16 cellular contexts compared by ENCODE assay signal in genomic region chr17:36727577-36727976, GRCh38.
DNase-seq lines count a peak whose midpoint lies in the region; ATAC-seq and TF ChIP-seq lines count a peak whose summit lies in the region.
"Had no signal": no experiment of that assay in that cellular context is flagged by ENCODE, and none has a peak within 500 bp of the region (broad histone marks: within the 10 kb centered on the region; RNA-seq: fewer than 3 reads in every experiment).

No MANE protein-coding gene starts in this region.

- no peak for DNase-seq in activated T-cell treated with anti-CD3 and anti-CD28 coated beads, Interleukin-2, amount 50 U/mL, for 4 hours
- no peak for DNase-seq in activated T-cell treated with anti-CD3 and anti-CD28 coated beads, Interleukin-2, amount 50 U/mL, for 1 hour
- DNase-seq in activated naive CD8-positive, alpha-beta T cell treated with anti-CD3 and anti-CD28 coated beads for 36 hours, result no peak
- no peak for DNase-seq in neuronal stem cell (ENCODE audit: low spot score)
- no peak for DNase-seq in NK-92 (lab: John Stamatoyannopoulos, UW; ENCODE audit: unreplicated experiment)
- DNase-seq in HFFc6, result no peak
- DNase-seq: brain microvascular endothelial cell, COR-L47, cortex of kidney, foreskin keratinocyte, PC-9, sigmoid colon, WERI-Rb-1 had no signal

- H4K91ac ChIP-seq in neuronal stem cell (ENCODE audit: low read depth, low read length, poor library complexity), result no peak overlapping the region

- H2AK5ac ChIP-seq in neuronal stem cell (ENCODE audit: low read depth, low read length), result peak overlapping the region; percentile 67

- no peak overlapping the region for H3K4me3 ChIP-seq in HEK293 (ENCODE audit: low read depth, low read length)
- H3K4me3 ChIP-seq in neuronal stem cell (ENCODE audit: low read length in 2 of 2), result no peak overlapping the region
- H3K4me3 ChIP-seq: PC-9, sigmoid colon, suprapubic skin had no signal

- H3K36me3 Mint-ChIP-seq in activated T-cell treated with anti-CD3 and anti-CD28 coated beads, Interleukin-2, amount 50 U/mL, for 4 hours (ENCODE audit: insufficient read depth), result no peaks in the 10 kb centered on the region
- H3K36me3 Mint-ChIP-seq in activated naive CD8-positive, alpha-beta T cell treated with anti-CD3 and anti-CD28 coated beads for 36 hours, result no peaks in the 10 kb centered on the region
- H3K36me3 Mint-ChIP-seq in HFFc6 (ENCODE audit: low read depth), result no peaks in the 10 kb centered on the region

- H3K27me3 ChIP-seq in neuronal stem cell (ENCODE audit: control insufficient read depth in 3 of 3, insufficient read depth in 3 of 3, low read depth in 1 of 3, low read length in 3 of 3), result peaks cover 0 to 70% (median 0%) of the 10 kb centered on the region in 3 experiments

- peak overlapping the region; percentile 45 for H3K4me3 Mint-ChIP-seq in activated T-cell treated with anti-CD3 and anti-CD28 coated beads, Interleukin-2, amount 50 U/mL, for 4 hours
- H3K4me3 Mint-ChIP-seq in activated naive CD8-positive, alpha-beta T cell treated with anti-CD3 and anti-CD28 coated beads for 36 hours, result peak overlapping the region; percentile 35
- H3K4me3 Mint-ChIP-seq in HFFc6, result no peak overlapping the region

- CTCF ChIA-PET in HEK293 (lab: Yijun Ruan, JAX), result interaction anchor here (0.8 to 2.1 kb wide), 2 partner anchors 10 to 28 kb away, joined by 3 to 6 read pairs; no protein-coding TSS in a partner anchor

- H2BK15ac ChIP-seq in neuronal stem cell (ENCODE audit: low read length), result no peak overlapping the region

- TF ChIP-seq CTCF in HEK293 (tag by site-specific recombination; IDR thresholded peaks at IDR 0.05) (no peak), HFFc6 (IDR thresholded peaks at IDR 0.05) (no peak)

- no peak overlapping the region for H2BK120ac ChIP-seq in neuronal stem cell (ENCODE audit: low read depth, low read length)

- no peak overlapping the region for H4K8ac ChIP-seq in neuronal stem cell (ENCODE audit: low read depth, low read length)

- H3K18ac ChIP-seq in neuronal stem cell (ENCODE audit: low read length), result peak overlapping the region; percentile 79

- peaks cover 12% of the 10 kb centered on the region for H3K27me3 Mint-ChIP-seq in activated T-cell treated with anti-CD3 and anti-CD28 coated beads, Interleukin-2, amount 50 U/mL, for 4 hours (ENCODE audit: low read depth)
- no peaks in the 10 kb centered on the region for H3K27me3 Mint-ChIP-seq in activated naive CD8-positive, alpha-beta T cell treated with anti-CD3 and anti-CD28 coated beads for 36 hours
- peaks cover 42% of the 10 kb centered on the region for H3K27me3 Mint-ChIP-seq in HFFc6 (ENCODE audit: insufficient read depth)

- H2AFZ ChIP-seq in neuronal stem cell (ENCODE audit: low read length), result peak overlapping the region; percentile 37
- H2AFZ ChIP-seq: PC-9 had no signal

- H3K4ac ChIP-seq in neuronal stem cell (ENCODE audit: low read length), result no peak overlapping the region

- H3K79me1 ChIP-seq in neuronal stem cell (ENCODE audit: low read depth, low read length), result no peaks in the 10 kb centered on the region

- H3K4me1 ChIP-seq in HEK293 (ENCODE audit: control insufficient read depth, insufficient read depth, low read length) (peaks cover 9% of the 10 kb centered on the region), neuronal stem cell (ENCODE audit: control insufficient read depth in 2 of 2, insufficient read depth in 1 of 2, low read depth in 1 of 2, low read length in 2 of 2) (peaks cover 12 to 53% of the 10 kb centered on the region in 2 donors)
- H3K4me1 ChIP-seq: foreskin keratinocyte had no signal

- no peak overlapping the region for H3K14ac ChIP-seq in neuronal stem cell (ENCODE audit: low read length)

- POLR2A ChIA-PET in HEK293 (lab: Yijun Ruan, JAX), result no interaction called here

- no peak overlapping the region for H3K27ac ChIP-seq in HEK293 (ENCODE audit: extremely low read depth, low read depth, low read length)
- no peak overlapping the region for H3K27ac ChIP-seq in neuronal stem cell (replicated peaks; ENCODE audit: low read length)
- H3K27ac ChIP-seq: brain microvascular endothelial cell, foreskin keratinocyte, PC-9, sigmoid colon, suprapubic skin, WERI-Rb-1 had no signal

- H3K4me2 ChIP-seq in neuronal stem cell (ENCODE audit: insufficient read depth, low read length, poor library complexity, severe bottlenecking), result no peak overlapping the region
- H3K4me2 ChIP-seq: PC-9 had no signal

- no peak for ATAC-seq in activated T-cell treated with anti-CD3 and anti-CD28 coated beads, Interleukin-2, amount 50 U/mL, for 4 hours
- ATAC-seq in HG03378 (IDR thresholded peaks at IDR 0.05; ENCODE audit: unreplicated experiment), result no peak
- ATAC-seq: foreskin keratinocyte had no signal

- H2BK5ac ChIP-seq in neuronal stem cell (ENCODE audit: low read length), result no peak overlapping the region

- H3K36me3 ChIP-seq in HEK293 (ENCODE audit: control insufficient read depth in 2 of 2, insufficient read depth in 1 of 2, low read length in 2 of 2) (no peaks in the 10 kb centered on the region), neuronal stem cell (replicated peaks in 1 of 2; ENCODE audit: control insufficient read depth in 2 of 2, insufficient read depth in 2 of 2, low read length in 2 of 2) (no peaks in the 10 kb centered on the region)
- H3K36me3 ChIP-seq: brain microvascular endothelial cell, sigmoid colon, suprapubic skin, WERI-Rb-1 had no signal

- H3K23ac ChIP-seq in neuronal stem cell (ENCODE audit: low read depth, low read length, poor library complexity), result no peak overlapping the region

- H3K9ac ChIP-seq in neuronal stem cell (ENCODE audit: low read depth, low read length, poor library complexity), result no peak overlapping the region

- H3K9me3 ChIP-seq in HEK293 (ENCODE audit: control insufficient read depth, insufficient read depth, low read depth, low read length), result no peaks in the 10 kb centered on the region
- no peaks in the 10 kb centered on the region for H3K9me3 ChIP-seq in neuronal stem cell (replicated peaks in 1 of 2; ENCODE audit: control insufficient read depth in 2 of 2, insufficient read depth in 1 of 2, low read depth in 1 of 2, low read length in 2 of 2)
- H3K9me3 ChIP-seq: sigmoid colon, suprapubic skin had no signal

- H3K27ac Mint-ChIP-seq in activated naive CD8-positive, alpha-beta T cell treated with anti-CD3 and anti-CD28 coated beads for 36 hours, result peak overlapping the region; percentile 53
- H3K27ac Mint-ChIP-seq in HFFc6, result no peak overlapping the region

- peaks cover 56% of the 10 kb centered on the region for H3K4me1 Mint-ChIP-seq in activated T-cell treated with anti-CD3 and anti-CD28 coated beads, Interleukin-2, amount 50 U/mL, for 4 hours (ENCODE audit: low read depth)
- H3K4me1 Mint-ChIP-seq in activated naive CD8-positive, alpha-beta T cell treated with anti-CD3 and anti-CD28 coated beads for 36 hours, result peaks cover 45% of the 10 kb centered on the region
- no peaks in the 10 kb centered on the region for H3K4me1 Mint-ChIP-seq in HFFc6 (ENCODE audit: low read depth)

- WGBS in neuronal stem cell (ENCODE audit: extremely low coverage in 2 of 2, insufficient read length in 2 of 2, insufficient replicate concordance in 1 of 2), 2 donors, result no CpG with 5 or more reads among the region's 4 CpGs

- H2BK12ac ChIP-seq in neuronal stem cell (ENCODE audit: low read length), result no peak overlapping the region

- no peaks in the 10 kb centered on the region for H3K9me3 Mint-ChIP-seq in activated T-cell treated with anti-CD3 and anti-CD28 coated beads, Interleukin-2, amount 50 U/mL, for 4 hours
- H3K9me3 Mint-ChIP-seq in activated naive CD8-positive, alpha-beta T cell treated with anti-CD3 and anti-CD28 coated beads for 36 hours, result no peaks in the 10 kb centered on the region
- no peaks in the 10 kb centered on the region for H3K9me3 Mint-ChIP-seq in HFFc6

TF ChIP-seq in HEK293, 187 proteins besides CTCF, POLR2A, EP300 and RAD21:
- TF ChIP-seq ZNF341 (tag by site-specific recombination; IDR thresholded peaks at IDR 0.05; ENCODE audit: low read depth) (peak; percentile 65), GLIS1 (tag by site-specific recombination; IDR thresholded peaks at IDR 0.05) (peak; percentile 89), ZSCAN23 (tag by site-specific recombination; IDR thresholded peaks at IDR 0.05) (no peak), SP2 (tag by site-specific recombination; IDR thresholded peaks at IDR 0.05) (peak; percentile 16; the same call in 1 of the 2 replicates), KLF10 (tag by site-specific recombination; IDR thresholded peaks at IDR 0.05) (no peak)
